Comparison of ENCODE assay signal across 10 cellular contexts in the genomic region with DNA sequence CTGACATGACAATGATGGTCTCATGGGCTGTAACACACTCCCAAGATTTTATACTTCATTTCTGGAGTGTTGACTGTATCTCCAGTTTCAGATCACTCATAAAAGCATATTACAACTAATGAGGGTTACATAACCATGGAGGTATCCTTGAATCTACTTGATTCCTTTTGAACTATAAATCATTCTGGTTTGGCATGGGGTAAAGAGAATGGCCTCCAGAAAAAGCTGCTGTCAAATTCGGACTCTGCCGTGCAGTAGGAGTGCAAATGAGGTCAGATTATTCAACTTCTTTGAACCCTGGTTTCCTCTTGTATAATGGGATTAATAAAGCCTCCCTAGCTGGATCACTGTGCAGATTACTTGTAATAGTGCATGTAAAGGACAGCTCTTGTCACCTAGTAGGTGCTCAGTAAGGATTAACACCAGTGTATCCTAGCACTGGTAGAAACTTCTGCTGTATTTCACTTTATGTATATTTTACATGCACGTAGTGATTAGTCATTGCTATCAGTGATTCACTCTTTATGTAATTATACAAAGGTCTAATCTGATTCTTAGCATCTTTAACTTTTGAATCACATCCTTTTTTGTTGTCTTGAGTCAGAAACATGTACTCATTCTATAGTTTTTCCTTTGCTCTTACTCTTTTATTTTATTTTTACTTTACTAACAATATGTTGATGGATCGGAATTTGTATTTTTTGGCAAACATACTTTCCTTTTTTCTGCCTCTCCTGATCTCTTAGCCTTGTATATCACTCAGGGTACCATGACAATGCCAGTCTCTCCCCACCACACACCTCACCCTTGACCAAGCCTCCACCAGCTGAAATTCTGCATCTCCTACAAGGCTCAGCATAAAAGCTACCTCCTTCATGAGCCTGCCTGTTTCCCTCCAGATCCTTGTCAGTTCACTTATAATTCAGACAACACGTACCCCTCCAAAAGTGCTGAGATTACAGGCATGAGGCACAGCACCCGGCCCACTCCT. TPM values are rescaled to one million over a fixed set of nuclear protein-coding genes. Genes with fewer than 3 reads are reported as not detected.
DNase-seq lines count a peak whose midpoint lies in the region; ATAC-seq, FAIRE-seq and TF ChIP-seq lines count a peak whose summit lies in the region.
"Had no signal": no experiment of that assay in that cellular context is flagged by ENCODE, and none has a peak within 500 bp of the region (broad histone marks: within the 10 kb centered on the region; RNA-seq: fewer than 3 reads in every experiment).

No MANE protein-coding gene starts in this region.

- H3K36me3 ChIP-seq in fibroblast of lung (ENCODE audit: control insufficient read depth, insufficient read depth, low read length) (no peaks in the 10 kb centered on the region), right lobe of liver (no peaks in the 10 kb centered on the region), stomach (no peaks in the 10 kb centered on the region)

- 18% methylated on average over 6 of the region's 6 CpGs for WGBS in A549 (ENCODE audit: missing lambda C conversion rate)
- WGBS in right lobe of liver (ENCODE audit: insufficient coverage, low coverage, low lambda C conversion rate, missing lambda C conversion rate) = 48% methylated on average over 6 of the region's 6 CpGs
- 73 to 79% (median 74%) methylated on average over 6 of the region's 6 CpGs for WGBS in stomach, 5 donors

- H2AFZ ChIP-seq in fibroblast of lung (ENCODE audit: low read length) = no peak overlapping the region

- no peaks in the 10 kb centered on the region for H4K20me1 ChIP-seq in fibroblast of lung (ENCODE audit: control insufficient read depth, extremely low read depth, insufficient read depth, low read length)

- H3K27ac ChIP-seq in A549 (peak overlapping the region; percentile 46 to 80; a peak in 5 of 6 replicates), fibroblast of lung (ENCODE audit: insufficient read depth, low read length) (peak overlapping the region; percentile 68), right lobe of liver (no peak overlapping the region), stomach (no peak overlapping the region)

- TF ChIP-seq POLR2A in A549 (IDR thresholded peaks at IDR 0.05; ENCODE audit: low read length) (no peak), right lobe of liver (IDR thresholded peaks at IDR 0.05) (no peak), stomach (IDR thresholded peaks at IDR 0.05) (no peak)

- H3K9me3 ChIP-seq in A549 (no peaks in the 10 kb centered on the region), fibroblast of lung (ENCODE audit: control insufficient read depth, insufficient read depth, low read depth, low read length) (no peaks in the 10 kb centered on the region), right lobe of liver (no peaks in the 10 kb centered on the region), stomach (no peaks in the 10 kb centered on the region)

- peaks cover 53% of the 10 kb centered on the region for H3K4me1 Mint-ChIP-seq in T-helper 2 cell treated with Interferon-gamma antibody and Interleukin-4, amounts not matched to agents 5 μg/mL and 100 μg/mL, for 36 hours (ENCODE audit: low read depth)

- TF ChIP-seq EP300 in A549 (IDR thresholded peaks at IDR 0.05) = no peak
- TF ChIP-seq EP300 in stomach (IDR thresholded peaks at IDR 0.05) = no peak

- H3K4me3 Mint-ChIP-seq in T-helper 2 cell treated with Interferon-gamma antibody and Interleukin-4, amounts not matched to agents 5 μg/mL and 100 μg/mL, for 36 hours = peak overlapping the region; percentile 65

- H3K9ac ChIP-seq in fibroblast of lung (ENCODE audit: insufficient read depth, low read length) = no peak overlapping the region

- intact Hi-C loops in right lobe of liver (cut with DNase I) (no loop called here), stomach (cut with DNase I; ENCODE audit: low total_unique reads) (no loop called here)

- H3K4me1 ChIP-seq in A549 (peaks cover 52% of the 10 kb centered on the region), fibroblast of lung (ENCODE audit: control insufficient read depth, extremely low read depth, insufficient read depth, low read length) (peaks cover 13% of the 10 kb centered on the region), right lobe of liver (no peaks in the 10 kb centered on the region), stomach (peaks cover 5 to 38% (median 22%) of the 10 kb centered on the region in 4 donors)

- TF ChIP-seq CTCF in A549 (IDR thresholded peaks at IDR 0.05) (no peak), fibroblast of lung (conservative IDR thresholded peaks at IDR 0.05 in 1 of 2, IDR thresholded peaks at IDR 0.05 in 1 of 2; ENCODE audit: low read depth in 1 of 2, low read length in 2 of 2) (no peak), right lobe of liver (IDR thresholded peaks at IDR 0.05) (no peak), stomach (IDR thresholded peaks at IDR 0.05) (no peak)

- H3K27me3 ChIP-seq in fibroblast of lung (ENCODE audit: control insufficient read depth, insufficient read depth, low read length) (no peaks in the 10 kb centered on the region), right lobe of liver (no peaks in the 10 kb centered on the region), stomach (no peaks in the 10 kb centered on the region)

- peak overlapping the region; percentile 74 for H3K27ac Mint-ChIP-seq in T-helper 2 cell treated with Interferon-gamma antibody and Interleukin-4, amounts not matched to agents 5 μg/mL and 100 μg/mL, for 36 hours
- H3K27ac Mint-ChIP-seq: stimulated activated naive B cell treated with anti-CD40 and anti-IgM and Interleukin-4, amounts not matched to agents 10 μg/mL and 1 μg/mL and 100 μg/mL, for 72 hours had no signal

- DNase-seq in A549 (ENCODE audit: low read depth in 1 of 2, low spot score in 1 of 2) (peak in 1 of 2 experiments; percentile 12), GM18507 (ENCODE audit: extremely low spot score, insufficient read length, low read depth) (no peak), fibroblast of lung (ENCODE audit: low read depth in 2 of 2) (peak; percentile 70 to 82), right lobe of liver (no peak), stomach (no peak), GOT3 (lab: John Stamatoyannopoulos, UW) (no peak)
- no peak for DNase-seq in T-helper 2 cell treated with Interferon-gamma antibody and Interleukin-4, amounts not matched to agents 5 μg/mL and 100 μg/mL, for 36 hours (ENCODE audit: low spot score)
- DNase-seq: NCI-H2171; stimulated activated naive B cell treated with anti-CD40 and anti-IgM and Interleukin-4, amounts not matched to agents 10 μg/mL and 1 μg/mL and 100 μg/mL, for 72 hours had no signal

- CTCF ChIA-PET in A549 (lab: Yijun Ruan, JAX) = interaction anchor here (1.0 to 7.5 kb wide), 3 partner anchors 34 to 127 kb away, joined by 3 to 64 read pairs (median 3); no protein-coding TSS in a partner anchor

- peaks cover 70% of the 10 kb centered on the region for H3K79me2 ChIP-seq in fibroblast of lung (ENCODE audit: control insufficient read depth, insufficient read depth, low read length)

- H3K4me3 ChIP-seq in A549 = no peak overlapping the region
- peak overlapping the region in 1 of 4 experiments; percentile 88 for H3K4me3 ChIP-seq in fibroblast of lung (replicated peaks in 1 of 4; ENCODE audit: control extremely low read depth in 1 of 4, insufficient read depth in 1 of 4, low read depth in 3 of 4, low read length in 4 of 4)
- H3K4me3 ChIP-seq in right lobe of liver = no peak overlapping the region
- no peak overlapping the region for H3K4me3 ChIP-seq in stomach

- no peaks in the 10 kb centered on the region for H3K27me3 Mint-ChIP-seq in T-helper 2 cell treated with Interferon-gamma antibody and Interleukin-4, amounts not matched to agents 5 μg/mL and 100 μg/mL, for 36 hours (ENCODE audit: low read depth)
- H3K27me3 Mint-ChIP-seq: stimulated activated naive B cell treated with anti-CD40 and anti-IgM and Interleukin-4, amounts not matched to agents 10 μg/mL and 1 μg/mL and 100 μg/mL, for 72 hours had no signal

- ATAC-seq in A549 (no peak; a peak in 1 of 6 replicates), GM18870 (IDR thresholded peaks at IDR 0.05; ENCODE audit: unreplicated experiment) (no peak), right lobe of liver (no peak)
- ATAC-seq: stimulated activated naive B cell treated with anti-CD40 and anti-IgM and Interleukin-4, amounts not matched to agents 10 μg/mL and 1 μg/mL and 100 μg/mL, for 72 hours had no signal

- H3K9me3 Mint-ChIP-seq in T-helper 2 cell treated with Interferon-gamma antibody and Interleukin-4, amounts not matched to agents 5 μg/mL and 100 μg/mL, for 36 hours = no peaks in the 10 kb centered on the region
- H3K9me3 Mint-ChIP-seq: stimulated activated naive B cell treated with anti-CD40 and anti-IgM and Interleukin-4, amounts not matched to agents 10 μg/mL and 1 μg/mL and 100 μg/mL, for 72 hours had no signal

- H3K36me3 Mint-ChIP-seq in T-helper 2 cell treated with Interferon-gamma antibody and Interleukin-4, amounts not matched to agents 5 μg/mL and 100 μg/mL, for 36 hours (ENCODE audit: low read depth) = peaks cover 40% of the 10 kb centered on the region

- POLR2A ChIA-PET in A549 (lab: Yijun Ruan, JAX) = interaction anchor here (0.9 kb wide), 1 partner anchor 128 kb away, joined by 3 read pairs; no protein-coding TSS in a partner anchor

- TF ChIP-seq RAD21 in A549 (conservative IDR thresholded peaks at IDR 0.05 in 1 of 2, IDR thresholded peaks at IDR 0.05 in 1 of 2) = no peak

- FAIRE-seq in A549 (lab: Jason Lieb, UNC) (no peak), GM18507 (lab: Jason Lieb, UNC) (peak; percentile 44)

- H3K4me2 ChIP-seq in A549 (peak overlapping the region; percentile 81), fibroblast of lung (ENCODE audit: extremely low read depth, insufficient read depth, low read length) (peak overlapping the region; percentile 68)

TF ChIP-seq in A549, 52 proteins besides CTCF, POLR2A, EP300 and RAD21:
- TF ChIP-seq JUNB (IDR thresholded peaks at IDR 0.05) (peak; percentile 69), CBX2 (IDR thresholded peaks at IDR 0.05; ENCODE audit: borderline replicate concordance, low read depth) (no peak), GATA3 (IDR thresholded peaks at IDR 0.05; ENCODE audit: borderline replicate concordance) (peak; percentile 41; the same call in 1 of the 2 replicates), SREBF2 (IDR thresholded peaks at IDR 0.05) (no peak), FOSL2 (IDR thresholded peaks at IDR 0.05) (peak; percentile 63), FOSL2 (CRISPR knock-in tag; IDR thresholded peaks at IDR 0.05) (peak; percentile 80)

RNA-seq across cellular contexts. Expression of gene LRRC8C, which starts 3.2 kb away (rescaled TPM):
- polyA plus RNA-seq in A549 (2011; rRNA removed) (14.7 and 15.9 TPM in 2 replicates), A549 (2017; fragmentation: RNase III; extraction: RNeasy Plus Mini Kit Qiagen cat#74134 plus additional on column Dnase treatment) (5.6 to 6.6 TPM (median 6.3 TPM) in 3 replicates), fibroblast of lung (13.2 and 19.3 TPM in 2 replicates), stomach (1 to 10 TPM in 2 of 3 donors, under 1 TPM in 1; 1.00 to 1.5 (median 1.2) TPM)
- 4.0 and 4.8 TPM in 2 replicates for polyA plus RNA-seq in A549 (2012; cell fraction: cytosol; rRNA removed)
- 2.8 and 3.6 TPM in 2 replicates for polyA plus RNA-seq in A549 (2012; cell fraction: nucleus; rRNA removed)
- polyA minus RNA-seq in A549 (2011; rRNA and poly(A)+ RNA removed) = 10.0 and 10.4 TPM in 2 replicates
- total RNA-seq in fibroblast of lung (4.1 and 5.4 TPM in 2 replicates), right lobe of liver (1 to 10 TPM in 5 of 6 experiments, under 1 TPM in 1; 0.53 to 2.0 (median 1.2) TPM), stomach (10 to 100 TPM in 2 of 5 donors, 1 to 10 TPM in 1, under 1 TPM in 2; 0.45 to 14.8 (median 4.5) TPM)
- 6.9 and 9.8 TPM in 2 replicates for polyA plus RNA-seq in fibroblast of lung (2012)
- polyA minus RNA-seq in fibroblast of lung (ENCODE audit: low replicate concordance) = 3.4 and 5.3 TPM in 2 replicates

Comparison
In these comparisons a context has a peak if more than half of its experiments do, and no peak if none do; other contexts are left out.
1. DNase-seq: peak in fibroblast of lung (2 of 2); none in GM18507 (single experiment), T-helper 2 cell treated with Interferon-gamma antibody and Interleukin-4, amounts not matched to agents 5 μg/mL and 100 μg/mL, for 36 hours (single experiment), right lobe of liver (0 of 3), stomach (single experiment) and GOT3 (single experiment).
2. H3K27ac ChIP-seq: peak in A549 (2 of 2) and fibroblast of lung (single experiment); none in right lobe of liver (0 of 3) and stomach (0 of 5).